ENCODE assay signal across 1 cellular context in genomic region chr1:110786802-110787327, GRCh38.
TF ChIP-seq lines count a peak whose summit lies in the region.

No MANE protein-coding gene starts in this region.

TF ChIP-seq in WTC11, 78 proteins besides CTCF, POLR2A, EP300 and RAD21 (continued from another document):
- TF ChIP-seq AR (CRISPR knock-in tag; IDR thresholded peaks at IDR 0.05), result no peak
- no peak for TF ChIP-seq ZNF138 (CRISPR knock-in tag; conservative IDR thresholded peaks at IDR 0.05)
- no peak for TF ChIP-seq MXD4 (CRISPR knock-in tag; IDR thresholded peaks at IDR 0.05; ENCODE audit: borderline replicate concordance)
- no peak for TF ChIP-seq CREM (CRISPR knock-in tag; IDR thresholded peaks at IDR 0.05)
- no peak for TF ChIP-seq FOXP1 (CRISPR knock-in tag; IDR thresholded peaks at IDR 0.05; ENCODE audit: borderline replicate concordance)
- TF ChIP-seq ZNF219 (CRISPR knock-in tag; IDR thresholded peaks at IDR 0.05; ENCODE audit: borderline replicate concordance), result no peak
- TF ChIP-seq, protein P1, sequence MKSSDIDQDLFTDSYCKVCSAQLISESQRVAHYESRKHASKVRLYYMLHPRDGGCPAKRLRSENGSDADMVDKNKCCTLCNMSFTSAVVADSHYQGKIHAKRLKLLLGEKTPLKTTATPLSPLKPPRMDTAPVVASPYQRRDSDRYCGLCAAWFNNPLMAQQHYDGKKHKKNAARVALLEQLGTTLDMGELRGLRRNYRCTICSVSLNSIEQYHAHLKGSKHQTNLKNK (CRISPR knock-in tag; IDR thresholded peaks at IDR 0.05), result no peak
- no peak for TF ChIP-seq ZNF263 (CRISPR knock-in tag; IDR thresholded peaks at IDR 0.05; ENCODE audit: low read depth)
